ENCODE assay signal across 8 cellular contexts in the genomic region with DNA sequence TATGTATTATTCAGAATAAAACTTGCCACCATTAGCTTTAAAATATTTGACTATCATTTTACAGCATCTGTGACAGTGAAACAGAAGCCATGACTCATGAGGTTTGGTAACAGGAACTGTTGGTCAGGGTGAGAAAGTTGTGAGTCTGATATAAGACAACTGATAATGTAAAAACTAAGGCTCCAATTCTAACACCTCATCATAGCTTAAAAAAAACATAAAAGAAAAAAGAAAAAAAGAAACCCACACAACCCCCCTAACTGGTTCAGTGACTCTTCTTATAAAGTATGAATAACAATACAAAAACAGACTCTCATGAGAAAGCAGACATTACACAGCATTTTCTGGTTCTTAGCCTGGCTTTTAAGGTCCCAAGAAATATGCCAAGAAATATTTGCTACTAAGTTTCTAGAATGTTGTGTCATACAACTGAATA.
DNase-seq lines count a peak whose midpoint lies in the region; ATAC-seq and TF ChIP-seq lines count a peak whose summit lies in the region.

No MANE protein-coding gene starts in this region.

- dilution Hi-C loops in mammary epithelial cell (cut with HindIII; ENCODE audit: low sequenced_read_pairs), result no loop called here

- H2BK20ac ChIP-seq in H9 (ENCODE audit: low read depth, low read length, poor library complexity, severe bottlenecking), result no peak overlapping the region

- no peaks in the 10 kb centered on the region for H3K79me1 ChIP-seq in H9 (ENCODE audit: insufficient read depth, low read depth, low read length, poor library complexity, severe bottlenecking)

- no peaks in the 10 kb centered on the region for H3K9me3 Mint-ChIP-seq in activated T-cell treated with anti-CD3 and anti-CD28 coated beads, Interleukin-2, amount 50 U/mL, for 24 hours
- no peaks in the 10 kb centered on the region for H3K9me3 Mint-ChIP-seq in H9
- H3K9me3 Mint-ChIP-seq in stimulated activated effector memory CD8-positive, alpha-beta T cell treated with anti-CD3 and anti-CD28 coated beads, Interleukin-12 subunit alpha, Interleukin-12 subunit beta, amount 100 ng/mL, for 72 hours, result no peaks in the 10 kb centered on the region

- no peak overlapping the region for H2BK12ac ChIP-seq in H9 (ENCODE audit: insufficient read length, low read depth, low read length)

- ATAC-seq in stimulated activated effector memory CD8-positive, alpha-beta T cell treated with anti-CD3 and anti-CD28 coated beads, Interleukin-12 subunit alpha, Interleukin-12 subunit beta, amount 100 ng/mL, for 72 hours, result peak; percentile 99

- no peak overlapping the region for H3K56ac ChIP-seq in H9 (ENCODE audit: insufficient read length, low read depth, low read length)

- H2BK5ac ChIP-seq in H9 (ENCODE audit: insufficient read length, low read length), result no peak overlapping the region

- H3K23me2 ChIP-seq in H9 (ENCODE audit: insufficient read length, low read depth, low read length, poor library complexity, severe bottlenecking), result no peaks in the 10 kb centered on the region

- no peak overlapping the region for H3K23ac ChIP-seq in H9 (ENCODE audit: insufficient read length, low read depth, low read length)

- H2BK15ac ChIP-seq in H9 (ENCODE audit: low read depth, low read length), result no peak overlapping the region

- no peaks in the 10 kb centered on the region for H3K27me3 Mint-ChIP-seq in activated T-cell treated with anti-CD3 and anti-CD28 coated beads, Interleukin-2, amount 50 U/mL, for 24 hours
- H3K27me3 Mint-ChIP-seq in H9 (ENCODE audit: low read depth), result no peaks in the 10 kb centered on the region

- H4K5ac ChIP-seq in H9 (ENCODE audit: insufficient read length, low read depth, low read length), result no peak overlapping the region

- no peak overlapping the region for H3K27ac ChIP-seq in H9 (ENCODE audit: insufficient read length, low read depth, low read length)
- peak overlapping the region; percentile 0 for H3K27ac ChIP-seq in mammary epithelial cell (ENCODE audit: insufficient read depth, low read depth, low read length)

- H3K18ac ChIP-seq in H9 (ENCODE audit: insufficient read length, low read depth, low read length), result no peak overlapping the region

- H3K79me2 ChIP-seq in H9 (ENCODE audit: insufficient read depth, low read length) (no peaks in the 10 kb centered on the region), mammary epithelial cell (ENCODE audit: insufficient read depth, low read length) (no peaks in the 10 kb centered on the region)

- H4K91ac ChIP-seq in H9 (ENCODE audit: insufficient read length, low read depth, low read length), result no peak overlapping the region

- peaks cover 54% of the 10 kb centered on the region for H3K4me1 Mint-ChIP-seq in activated T-cell treated with anti-CD3 and anti-CD28 coated beads, Interleukin-2, amount 50 U/mL, for 24 hours (ENCODE audit: low read depth)
- H3K4me1 Mint-ChIP-seq in H9, result peaks cover 45 to 51% of the 10 kb centered on the region in 2 experiments
- H3K4me1 Mint-ChIP-seq in stimulated activated effector memory CD8-positive, alpha-beta T cell treated with anti-CD3 and anti-CD28 coated beads, Interleukin-12 subunit alpha, Interleukin-12 subunit beta, amount 100 ng/mL, for 72 hours, result peaks cover 36% of the 10 kb centered on the region

- peaks cover 95% of the 10 kb centered on the region for H3K36me3 Mint-ChIP-seq in activated T-cell treated with anti-CD3 and anti-CD28 coated beads, Interleukin-2, amount 50 U/mL, for 24 hours (ENCODE audit: low read depth)
- peaks cover 9 to 31% (median 28%) of the 10 kb centered on the region in 3 experiments; a peak in 5 of 7 replicates for H3K36me3 Mint-ChIP-seq in H9 (ENCODE audit: insufficient read depth in 1 of 3, low read depth in 3 of 3)
- H3K36me3 Mint-ChIP-seq in stimulated activated effector memory CD8-positive, alpha-beta T cell treated with anti-CD3 and anti-CD28 coated beads, Interleukin-12 subunit alpha, Interleukin-12 subunit beta, amount 100 ng/mL, for 72 hours, result peaks cover 69% of the 10 kb centered on the region

- peaks cover 8% of the 10 kb centered on the region; the same call in 1 of the 2 replicates for H3K4me1 ChIP-seq in H9 (ENCODE audit: insufficient read depth, low read length)
- H3K4me1 ChIP-seq in mammary epithelial cell (ENCODE audit: insufficient read depth, low read length), result peaks cover 23% of the 10 kb centered on the region

- no TSS peak for BruUV-seq in mammary epithelial cell (replicated peaks; lab: Mats Ljungman, UMichigan)

- in situ Hi-C loops in mammary epithelial cell (cut with MboI; ENCODE audit: low sequenced_read_pairs in 2 of 2), result no loop called here

- H3K27me3 ChIP-seq in H9 (ENCODE audit: insufficient read depth, low read length), result no peaks in the 10 kb centered on the region
- H3K27me3 ChIP-seq in mammary epithelial cell (ENCODE audit: insufficient read depth, low read length), result no peaks in the 10 kb centered on the region

- H3K4me2 ChIP-seq in H9 (ENCODE audit: insufficient read depth, insufficient read length, low read length) (no peak overlapping the region), mammary epithelial cell (ENCODE audit: insufficient read depth, low read depth, low read length) (peak overlapping the region; percentile 5)

- H3K9me3 ChIP-seq in H9 (ENCODE audit: control insufficient read depth, low read depth, low read length) (no peaks in the 10 kb centered on the region), mammary epithelial cell (replicated peaks; ENCODE audit: insufficient read depth, low read length) (no peaks in the 10 kb centered on the region)

- TF ChIP-seq CTCF in H9 (conservative IDR thresholded peaks at IDR 0.05), result no peak
- TF ChIP-seq CTCF in mammary epithelial cell (conservative IDR thresholded peaks at IDR 0.05 in 1 of 2, IDR thresholded peaks at IDR 0.05 in 1 of 2; ENCODE audit: extremely low read depth in 1 of 2, insufficient read depth in 1 of 2, low read depth in 1 of 2, low read length in 2 of 2), result no peak

- H2AFZ ChIP-seq in H9 (ENCODE audit: low read length) (no peak overlapping the region), mammary epithelial cell (ENCODE audit: low read depth, low read length) (no peak overlapping the region)

- H2BK120ac ChIP-seq in H9 (ENCODE audit: low read depth, low read length, poor library complexity, severe bottlenecking), result no peak overlapping the region

- H3K27ac Mint-ChIP-seq in activated T-cell treated with anti-CD3 and anti-CD28 coated beads, Interleukin-2, amount 50 U/mL, for 24 hours, result peak overlapping the region; percentile 76
- peak overlapping the region in 2 of 3 experiments; percentile 7 to 72; a peak in 3 of 7 replicates for H3K27ac Mint-ChIP-seq in H9
- no peak overlapping the region for H3K27ac Mint-ChIP-seq in stimulated activated effector memory CD8-positive, alpha-beta T cell treated with anti-CD3 and anti-CD28 coated beads, Interleukin-12 subunit alpha, Interleukin-12 subunit beta, amount 100 ng/mL, for 72 hours

- CTCF ChIA-PET in mammary epithelial cell (lab: Charles Lee; ENCODE audit: low non-redundant PET), result interaction anchor here (0.9 kb wide), 1 partner anchor 13 kb away, joined by 4 read pairs; no protein-coding TSS in a partner anchor

- no peak overlapping the region for H2AK5ac ChIP-seq in H9 (ENCODE audit: insufficient read length, low read length)

- no peak overlapping the region for H3K4ac ChIP-seq in H9 (ENCODE audit: low read depth, low read length)

- no peaks in the 10 kb centered on the region for H3K36me3 ChIP-seq in mammary epithelial cell (ENCODE audit: insufficient read depth, low read length)

- no peak overlapping the region for H3K9ac ChIP-seq in H9 (ENCODE audit: extremely low read depth, insufficient read length, low read length)
- no peak overlapping the region for H3K9ac ChIP-seq in mammary epithelial cell (ENCODE audit: insufficient read depth, low read length)

- no peak overlapping the region for H3K14ac ChIP-seq in H9 (ENCODE audit: insufficient read depth, low read length)

- peak overlapping the region; percentile 14 for H3K4me3 Mint-ChIP-seq in activated T-cell treated with anti-CD3 and anti-CD28 coated beads, Interleukin-2, amount 50 U/mL, for 24 hours
- H3K4me3 Mint-ChIP-seq in H9, result no peak overlapping the region
- H3K4me3 Mint-ChIP-seq in stimulated activated effector memory CD8-positive, alpha-beta T cell treated with anti-CD3 and anti-CD28 coated beads, Interleukin-12 subunit alpha, Interleukin-12 subunit beta, amount 100 ng/mL, for 72 hours, result no peak overlapping the region

- no peak for DNase-seq in activated T-cell treated with anti-CD3 and anti-CD28 coated beads, Interleukin-2, amount 50 U/mL, for 24 hours
- no peak for DNase-seq in activated T-cell treated with anti-CD3 and anti-CD28 coated beads, Interleukin-2, amount 50 U/mL, for 1 hour
- DNase-seq in H9 (no peak), LoVo (ENCODE audit: low spot score) (peak; percentile 49), mammary epithelial cell (peak; percentile 72), DMS79 treated with DMSO at 0.1 percent for 48 hours (lab: John Stamatoyannopoulos, UW) (no peak), NCI-H146 treated with DMSO at 0.1 percent for 48 hours (lab: John Stamatoyannopoulos, UW; ENCODE audit: unreplicated experiment) (no peak)
- DNase-seq in stimulated activated effector memory CD8-positive, alpha-beta T cell treated with anti-CD3 and anti-CD28 coated beads, Interleukin-12 subunit alpha, Interleukin-12 subunit beta, amount 100 ng/mL, for 72 hours (ENCODE audit: low spot score in 2 of 2), result no peak

- H3K4me3 ChIP-seq in mammary epithelial cell (replicated peaks in 1 of 3; ENCODE audit: insufficient read depth in 1 of 3, low read depth in 2 of 3, low read length in 3 of 3), result no peak overlapping the region

- intact Hi-C loops in mammary epithelial cell (cut with micrococcal nuclease), result no loop called here

- no peak overlapping the region for H4K8ac ChIP-seq in H9 (replicated peaks; ENCODE audit: insufficient read length, low read depth, low read length)

- H3T11ph ChIP-seq in H9 (ENCODE audit: low read length), result no peak overlapping the region

- no peaks in the 10 kb centered on the region for H4K20me1 ChIP-seq in H9 (ENCODE audit: control insufficient read depth, insufficient read depth, insufficient read length)
- no peaks in the 10 kb centered on the region for H4K20me1 ChIP-seq in mammary epithelial cell (ENCODE audit: insufficient read depth, low read length)

Comparison
In these comparisons a context has a peak if more than half of its experiments do, and no peak if none do; other contexts are left out.
1. DNase-seq: peak in LoVo (single experiment) and mammary epithelial cell (single experiment); none in activated T-cell treated with anti-CD3 and anti-CD28 coated beads, Interleukin-2, amount 50 U/mL, for 24 hours (single experiment), activated T-cell treated with anti-CD3 and anti-CD28 coated beads, Interleukin-2, amount 50 U/mL, for 1 hour (single experiment), H9 (single experiment), stimulated activated effector memory CD8-positive, alpha-beta T cell treated with anti-CD3 and anti-CD28 coated beads, Interleukin-12 subunit alpha, Interleukin-12 subunit beta, amount 100 ng/mL, for 72 hours (0 of 2), DMS79 treated with DMSO at 0.1 percent for 48 hours (single experiment) and NCI-H146 treated with DMSO at 0.1 percent for 48 hours (single experiment).